Comparison of ENCODE assay signal across 4 cellular contexts in genomic region chr21:32958288-32958992, GRCh38.
TF ChIP-seq lines count a peak whose summit lies in the region.

No MANE protein-coding gene starts in this region.

TF ChIP-seq in GM23338, 12 proteins besides CTCF, POLR2A, EP300 and RAD21:
- TF ChIP-seq CREB1 (CRISPR knock-in tag; IDR thresholded peaks at IDR 0.05; ENCODE audit: low read depth) (peak; percentile 31; the same call in 1 of the 2 replicates), ETS1 (IDR thresholded peaks at IDR 0.05) (no peak)
TF ChIP-seq in GM23338: peak in this region for 1.

TF ChIP-seq in HEK293, 187 proteins besides CTCF, POLR2A, EP300 and RAD21:
- TF ChIP-seq SCRT2 (tag by site-specific recombination; IDR thresholded peaks at IDR 0.05) (peak; percentile 95), ZNF10 (tag by site-specific recombination; IDR thresholded peaks at IDR 0.05) (peak; percentile 92), ZNF157 (tag by site-specific recombination; IDR thresholded peaks at IDR 0.05) (no peak), ZNF561 (tag by site-specific recombination; IDR thresholded peaks at IDR 0.05; ENCODE audit: borderline replicate concordance) (no peak)

TF ChIP-seq in K562, 482 proteins besides CTCF, POLR2A, EP300 and RAD21:
- 0 out of 2 replicates have a peak, but pooled peaks have one; percentile 48 for TF ChIP-seq ZFP91 (CRISPR knock-in tag; IDR thresholded peaks at IDR 0.05)
- peak; percentile 91 for TF ChIP-seq PKNOX1 (IDR thresholded peaks at IDR 0.05)
- TF ChIP-seq NCOA4 (IDR thresholded peaks at IDR 0.05; ENCODE audit: partially characterized antibody) = no peak
- TF ChIP-seq PTRF (tag; IDR thresholded peaks at IDR 0.05) = no peak
- TF ChIP-seq PBX2 (CRISPR knock-in tag; IDR thresholded peaks at IDR 0.05; ENCODE audit: low read depth) = no peak
- TF ChIP-seq PBX2 (tag; conservative IDR thresholded peaks at IDR 0.05; ENCODE audit: low read depth) = peak; percentile 76

TF ChIP-seq in HepG2, 621 proteins besides CTCF, POLR2A, EP300 and RAD21:
- TF ChIP-seq HDAC6 (IDR thresholded peaks at IDR 0.05; ENCODE audit: low read depth, low read length) (no peak), RNF219 (CRISPR knock-in tag; IDR thresholded peaks at IDR 0.05) (no peak), GRHL1 (CRISPR knock-in tag; conservative IDR thresholded peaks at IDR 0.05) (no peak), NPAS2 (CRISPR knock-in tag; IDR thresholded peaks at IDR 0.05; ENCODE audit: borderline replicate concordance) (no peak)
TF ChIP-seq in HepG2: peak in this region for 0.
